ENCODE assay signal across 14 cellular contexts in genomic region chr10:90424730-90425129, GRCh38.
"Had no signal": no experiment of that assay in that cellular context is flagged by ENCODE, and none has a peak within 500 bp of the region (broad histone marks: within the 10 kb centered on the region; RNA-seq: fewer than 3 reads in every experiment).

No MANE protein-coding gene starts in this region.

- H3K36me3 ChIP-seq: esophagus squamous epithelium, tibial nerve, vagina had no signal

- H3K4me3 ChIP-seq: esophagus squamous epithelium, skin epidermis, tibial nerve, vagina had no signal

- H3K4me1 ChIP-seq: esophagus squamous epithelium, tibial nerve, vagina had no signal

- FAIRE-seq: colon had no signal

- H3K9me3 ChIP-seq: esophagus squamous epithelium, tibial nerve, vagina had no signal

- DNase-seq: activated naive CD8-positive, alpha-beta T cell treated with anti-CD3 and anti-CD28 coated beads for 36 hours; esophagus squamous epithelium; hippocampal formation; mesendoderm; nucleus accumbens; stimulated activated CD4-positive, alpha-beta T cell treated with anti-CD3 and anti-CD28 coated beads, Interleukin-15, amount 100 ng/mL, for 24 hours; stimulated activated CD4-positive, alpha-beta T cell treated with anti-CD3 and anti-CD28 coated beads, Interleukin-4, amount 100 ng/mL, for 1 hour; stimulated activated naive CD4-positive, alpha-beta T cell had no signal

- H3K27me3 ChIP-seq: esophagus squamous epithelium, tibial nerve, vagina had no signal

- H3K27ac ChIP-seq: esophagus squamous epithelium, skin epidermis, tibial nerve, vagina had no signal

- ATAC-seq: activated CD4-positive, CD25-positive, alpha-beta regulatory T cell treated with anti-CD3 and anti-CD28 coated beads, Interleukin-2, amount 50 U/mL, for 24 hours; natural killer cell treated with Interleukin-12 subunit alpha and Interleukin-12 subunit beta and Interleukin-15 and Interleukin-18, amount 100 ng/mL, for 72 hours had no signal
